ENCODE assay signal across 8 cellular contexts in genomic region chr19:42059196-42059595, GRCh38.
"Had no signal": no experiment of that assay in that cellular context is flagged by ENCODE, and none has a peak within 500 bp of the region (broad histone marks: within the 10 kb centered on the region; RNA-seq: fewer than 3 reads in every experiment).

No MANE protein-coding gene starts in this region.

- H3K4me3 ChIP-seq: GM12878 had no signal

- FAIRE-seq: G401.6, GM12878, GM12891, GM12892, GM18507, GM19239 had no signal

- DNase-seq: GDM1, GF-D8 had no signal
